Comparison of ENCODE assay signal across 7 cellular contexts in genomic region chr3:153392363-153392762, GRCh38.
"Had no signal": no experiment of that assay in that cellular context is flagged by ENCODE, and none has a peak within 500 bp of the region (broad histone marks: within the 10 kb centered on the region; RNA-seq: fewer than 3 reads in every experiment).

No MANE protein-coding gene starts in this region.

- H3K27ac Mint-ChIP-seq: IgD-negative memory B cell had no signal

- H3K4me1 Mint-ChIP-seq: IgD-negative memory B cell had no signal

- FAIRE-seq: HepG2, HTR-8/SVneo had no signal

- H3K27me3 Mint-ChIP-seq: IgD-negative memory B cell had no signal

- H3K4me3 Mint-ChIP-seq: IgD-negative memory B cell had no signal

- ATAC-seq: HepG2 had no signal

- H3K27ac ChIP-seq: HL-60 had no signal

- DNase-seq: IMR-90, KBM-7, KG1 had no signal
